In the genomic region with DNA sequence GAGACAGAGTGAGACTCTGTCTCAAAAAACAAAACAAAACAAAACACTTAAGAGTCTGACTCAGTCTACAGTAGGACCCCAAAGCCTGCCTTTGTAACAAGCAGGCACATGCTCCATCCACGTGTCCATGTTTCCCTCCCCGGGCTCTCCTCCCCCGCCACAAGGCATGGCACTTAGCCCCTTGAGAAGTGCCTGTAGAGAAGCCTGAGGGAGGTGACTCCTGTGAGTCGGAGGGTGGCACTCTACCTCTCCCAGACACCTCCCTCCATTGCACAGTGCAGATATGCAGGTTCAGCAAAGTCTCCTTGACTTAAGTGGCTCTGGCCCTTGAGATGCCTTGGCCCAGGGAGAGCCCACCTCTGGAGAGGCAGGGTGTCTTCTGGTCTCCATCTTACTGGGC, we compare ENCODE assay signal across 12 cellular contexts. TPM values are rescaled to one million over a fixed set of nuclear protein-coding genes. Genes with fewer than 3 reads are reported as not detected.
A peak's percentile ranks its signal among the peaks of the same experiment; 100 is the strongest.
DNase-seq lines count a peak whose midpoint lies in the region; ATAC-seq and TF ChIP-seq lines count a peak whose summit lies in the region.
"Had no signal": no experiment of that assay in that cellular context is flagged by ENCODE, and none has a peak within 500 bp of the region (broad histone marks: within the 10 kb centered on the region; RNA-seq: fewer than 3 reads in every experiment).

No MANE protein-coding gene starts in this region.

- intact Hi-C loops in heart left ventricle (cut with DNase I) (no loop called here), cardiac septum (cut with DNase I) (no loop called here)
- intact Hi-C loops in dendritic cell treated with granulocyte-macrophage colony-stimulating factor and Interleukin-4, amounts not matched to agents 40 ng/mL and 50 ng/mL, for 4 days (cut with micrococcal nuclease): loop anchor here (5.0 kb wide), 1 partner anchor 43 kb away; the partner anchor contains the start of gene ELMO3

- ATAC-seq in heart left ventricle (no peak), HG03039 (IDR thresholded peaks at IDR 0.05; ENCODE audit: unreplicated experiment) (no peak)

- peak overlapping the region; percentile 85 for H3K27ac Mint-ChIP-seq in dendritic cell treated with granulocyte-macrophage colony-stimulating factor and Interleukin-4, amounts not matched to agents 40 ng/mL and 50 ng/mL, for 4 days
- H3K27ac Mint-ChIP-seq: B cell had no signal

- peak overlapping the region; percentile 76 to 100 (median 94) for H3K27ac ChIP-seq in heart left ventricle
- H3K27ac ChIP-seq in mesodermal cell (ENCODE audit: low read depth, low read length, severe bottlenecking): peak overlapping the region; percentile 97

- peaks cover 35 to 59% (median 54%) of the 10 kb centered on the region in 12 donors for H3K4me1 ChIP-seq in heart left ventricle
- H3K4me1 ChIP-seq in mesodermal cell (ENCODE audit: control insufficient read depth, insufficient read depth, low read length, poor library complexity, severe bottlenecking): peaks cover 56% of the 10 kb centered on the region

- peaks cover 92% of the 10 kb centered on the region for H3K4me1 Mint-ChIP-seq in dendritic cell treated with granulocyte-macrophage colony-stimulating factor and Interleukin-4, amounts not matched to agents 40 ng/mL and 50 ng/mL, for 4 days (ENCODE audit: low read depth)

- peaks cover 0 to 49% (median 42%) of the 10 kb centered on the region in 9 donors for H3K36me3 ChIP-seq in heart left ventricle
- H3K36me3 ChIP-seq in mesodermal cell (ENCODE audit: control insufficient read depth, insufficient read depth, low read length): peaks cover 53% of the 10 kb centered on the region

- DNase-seq in heart left ventricle: peak in 2 of 5 donors; percentile 28 to 33
- DNase-seq in cardiac septum (ENCODE audit: low spot score): no peak
- DNase-seq in cerebellar cortex (ENCODE audit: low spot score): no peak
- no peak for DNase-seq in KG1 (lab: John Stamatoyannopoulos, UW)
- no peak for DNase-seq in NCI-H2227 treated with DMSO at 0.1 percent for 48 hours (lab: John Stamatoyannopoulos, UW)
- DNase-seq: NCI-H2081; stimulated activated CD4-positive, alpha-beta T cell treated with anti-CD3 and anti-CD28 coated beads, Interleukin-15, amount 100 ng/mL, for 24 hours had no signal

- no peak for TF ChIP-seq POLR2A in heart left ventricle (IDR thresholded peaks at IDR 0.05)

- 54 to 82% (median 74%) methylated on average over 4 of the region's 4 CpGs for WGBS in heart left ventricle, 4 donors
- 75 to 100% methylated on average over 1 of the region's 4 CpGs for WGBS in mesodermal cell (ENCODE audit: insufficient coverage in 2 of 2), 2 experiments

- H3K4me3 ChIP-seq in heart left ventricle: no peak overlapping the region
- H3K4me3 ChIP-seq in mesodermal cell (ENCODE audit: extremely low read depth, insufficient read depth, low read length, poor library complexity, severe bottlenecking): no peak overlapping the region

- H3K9me3 Mint-ChIP-seq in dendritic cell treated with granulocyte-macrophage colony-stimulating factor and Interleukin-4, amounts not matched to agents 40 ng/mL and 50 ng/mL, for 4 days: no peaks in the 10 kb centered on the region
- H3K9me3 Mint-ChIP-seq: type B pancreatic cell had no signal

- TF ChIP-seq CTCF in heart left ventricle (IDR thresholded peaks at IDR 0.05): no peak

- no peak overlapping the region for H3K4me3 Mint-ChIP-seq in dendritic cell treated with granulocyte-macrophage colony-stimulating factor and Interleukin-4, amounts not matched to agents 40 ng/mL and 50 ng/mL, for 4 days
- H3K4me3 Mint-ChIP-seq: B cell had no signal

- no peaks in the 10 kb centered on the region for H3K27me3 ChIP-seq in heart left ventricle

- peaks cover 46% of the 10 kb centered on the region for H3K36me3 Mint-ChIP-seq in dendritic cell treated with granulocyte-macrophage colony-stimulating factor and Interleukin-4, amounts not matched to agents 40 ng/mL and 50 ng/mL, for 4 days (ENCODE audit: low read depth)

- H3K27me3 Mint-ChIP-seq in dendritic cell treated with granulocyte-macrophage colony-stimulating factor and Interleukin-4, amounts not matched to agents 40 ng/mL and 50 ng/mL, for 4 days: no peaks in the 10 kb centered on the region
- H3K27me3 Mint-ChIP-seq: B cell, type B pancreatic cell had no signal

- H3K9me3 ChIP-seq in heart left ventricle (no peaks in the 10 kb centered on the region), mesodermal cell (ENCODE audit: control insufficient read depth, low read length) (no peaks in the 10 kb centered on the region)

RNA-seq across cellular contexts. Expression of gene FHOD1, which starts 6.8 kb away (rescaled TPM):
- 10 to 100 TPM in 8 of 9 donors, 1 to 10 TPM in 1; 9.6 to 30.3 (median 18.0) TPM for total RNA-seq in heart left ventricle
- polyA plus RNA-seq in heart left ventricle: 10 to 100 TPM; 13.1 to 26.6 TPM
- 33.4 TPM for total RNA-seq in cardiac septum
- 71.7 TPM for polyA plus RNA-seq in mesodermal cell (2013, experiment 1 of 2)
- polyA plus RNA-seq in mesodermal cell (2013, experiment 2 of 2): 59.8 TPM

RNA-seq across cellular contexts. Expression of gene SLC9A5, which starts 8.3 kb away (rescaled TPM):
- 1 to 10 TPM in 6 of 9 donors, under 1 TPM in 3; 0.16 to 2.0 (median 1.3) TPM for total RNA-seq in heart left ventricle
- polyA plus RNA-seq in heart left ventricle: 1 to 10 TPM in 1 of 2 donors, under 1 TPM in 1; 0.29 to 1.0 TPM
- 1.1 TPM for total RNA-seq in cardiac septum
- polyA plus RNA-seq in mesodermal cell (2013, experiment 1 of 2): 8.8 TPM
- 7.5 TPM for polyA plus RNA-seq in mesodermal cell (2013, experiment 2 of 2)

RNA-seq across cellular contexts. Expression of gene TMEM208, which starts 13.6 kb away (rescaled TPM):
- total RNA-seq in heart left ventricle: 10 to 100 TPM in 6 of 9 donors, 1 to 10 TPM in 3; 6.2 to 21.8 (median 11.9) TPM
- 10 to 100 TPM; 49.5 to 79.7 TPM for polyA plus RNA-seq in heart left ventricle
- total RNA-seq in cardiac septum: 16.3 TPM
- polyA plus RNA-seq in mesodermal cell (2013, experiment 1 of 2): 44.5 TPM
- polyA plus RNA-seq in mesodermal cell (2013, experiment 2 of 2): 37.3 TPM

RNA-seq across cellular contexts. Expression of gene PLEKHG4, which starts 38.8 kb away (rescaled TPM):
- total RNA-seq in heart left ventricle (1 to 10 TPM in 4 of 9 donors, under 1 TPM in 5; 0.44 to 4.0 (median 0.94) TPM), cardiac septum (0.70 TPM)
- polyA plus RNA-seq in heart left ventricle: 1 to 10 TPM; 1.2 to 1.4 TPM
- 2.7 TPM for polyA plus RNA-seq in mesodermal cell (2013, experiment 1 of 2)
- polyA plus RNA-seq in mesodermal cell (2013, experiment 2 of 2): 3.4 TPM

RNA-seq across cellular contexts. Expression of gene ELMO3, which starts 41.6 kb away (rescaled TPM):
- total RNA-seq in heart left ventricle (1 to 10 TPM in 1 of 9 donors, under 1 TPM in 8; 0.32 to 1.8 (median 0.65) TPM), cardiac septum (0.92 TPM)
- under 1 TPM; 0.68 to 0.91 TPM for polyA plus RNA-seq in heart left ventricle
- polyA plus RNA-seq in mesodermal cell (2013, experiment 1 of 2): 2.7 TPM
- 2.3 TPM for polyA plus RNA-seq in mesodermal cell (2013, experiment 2 of 2)
